ENCODE assay signal across 1 cellular context in the genomic region with DNA sequence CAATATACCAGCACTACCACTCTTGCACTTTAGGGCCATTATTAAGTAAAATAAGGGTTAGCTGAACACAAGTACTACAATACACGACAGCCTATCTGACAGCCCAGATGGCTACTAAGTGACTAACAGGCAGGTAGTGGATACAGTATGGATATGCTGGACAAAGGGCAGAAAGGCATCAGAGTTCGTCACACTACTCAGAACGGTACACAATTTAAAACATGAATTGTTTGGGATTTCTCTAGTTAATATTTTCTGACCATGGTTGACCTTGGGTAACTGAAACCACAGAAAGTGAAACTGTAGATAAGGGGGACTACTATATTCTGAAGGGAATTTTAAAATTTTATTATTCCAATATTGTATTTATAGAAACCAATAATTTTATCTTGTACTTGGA.
A peak's percentile ranks its signal among the peaks of the same experiment; 100 is the strongest.
TF ChIP-seq lines count a peak whose summit lies in the region.

No MANE protein-coding gene starts in this region.

TF ChIP-seq in HepG2, 621 proteins besides CTCF, POLR2A, EP300 and RAD21 (continued from another document):
- TF ChIP-seq, protein P1, sequence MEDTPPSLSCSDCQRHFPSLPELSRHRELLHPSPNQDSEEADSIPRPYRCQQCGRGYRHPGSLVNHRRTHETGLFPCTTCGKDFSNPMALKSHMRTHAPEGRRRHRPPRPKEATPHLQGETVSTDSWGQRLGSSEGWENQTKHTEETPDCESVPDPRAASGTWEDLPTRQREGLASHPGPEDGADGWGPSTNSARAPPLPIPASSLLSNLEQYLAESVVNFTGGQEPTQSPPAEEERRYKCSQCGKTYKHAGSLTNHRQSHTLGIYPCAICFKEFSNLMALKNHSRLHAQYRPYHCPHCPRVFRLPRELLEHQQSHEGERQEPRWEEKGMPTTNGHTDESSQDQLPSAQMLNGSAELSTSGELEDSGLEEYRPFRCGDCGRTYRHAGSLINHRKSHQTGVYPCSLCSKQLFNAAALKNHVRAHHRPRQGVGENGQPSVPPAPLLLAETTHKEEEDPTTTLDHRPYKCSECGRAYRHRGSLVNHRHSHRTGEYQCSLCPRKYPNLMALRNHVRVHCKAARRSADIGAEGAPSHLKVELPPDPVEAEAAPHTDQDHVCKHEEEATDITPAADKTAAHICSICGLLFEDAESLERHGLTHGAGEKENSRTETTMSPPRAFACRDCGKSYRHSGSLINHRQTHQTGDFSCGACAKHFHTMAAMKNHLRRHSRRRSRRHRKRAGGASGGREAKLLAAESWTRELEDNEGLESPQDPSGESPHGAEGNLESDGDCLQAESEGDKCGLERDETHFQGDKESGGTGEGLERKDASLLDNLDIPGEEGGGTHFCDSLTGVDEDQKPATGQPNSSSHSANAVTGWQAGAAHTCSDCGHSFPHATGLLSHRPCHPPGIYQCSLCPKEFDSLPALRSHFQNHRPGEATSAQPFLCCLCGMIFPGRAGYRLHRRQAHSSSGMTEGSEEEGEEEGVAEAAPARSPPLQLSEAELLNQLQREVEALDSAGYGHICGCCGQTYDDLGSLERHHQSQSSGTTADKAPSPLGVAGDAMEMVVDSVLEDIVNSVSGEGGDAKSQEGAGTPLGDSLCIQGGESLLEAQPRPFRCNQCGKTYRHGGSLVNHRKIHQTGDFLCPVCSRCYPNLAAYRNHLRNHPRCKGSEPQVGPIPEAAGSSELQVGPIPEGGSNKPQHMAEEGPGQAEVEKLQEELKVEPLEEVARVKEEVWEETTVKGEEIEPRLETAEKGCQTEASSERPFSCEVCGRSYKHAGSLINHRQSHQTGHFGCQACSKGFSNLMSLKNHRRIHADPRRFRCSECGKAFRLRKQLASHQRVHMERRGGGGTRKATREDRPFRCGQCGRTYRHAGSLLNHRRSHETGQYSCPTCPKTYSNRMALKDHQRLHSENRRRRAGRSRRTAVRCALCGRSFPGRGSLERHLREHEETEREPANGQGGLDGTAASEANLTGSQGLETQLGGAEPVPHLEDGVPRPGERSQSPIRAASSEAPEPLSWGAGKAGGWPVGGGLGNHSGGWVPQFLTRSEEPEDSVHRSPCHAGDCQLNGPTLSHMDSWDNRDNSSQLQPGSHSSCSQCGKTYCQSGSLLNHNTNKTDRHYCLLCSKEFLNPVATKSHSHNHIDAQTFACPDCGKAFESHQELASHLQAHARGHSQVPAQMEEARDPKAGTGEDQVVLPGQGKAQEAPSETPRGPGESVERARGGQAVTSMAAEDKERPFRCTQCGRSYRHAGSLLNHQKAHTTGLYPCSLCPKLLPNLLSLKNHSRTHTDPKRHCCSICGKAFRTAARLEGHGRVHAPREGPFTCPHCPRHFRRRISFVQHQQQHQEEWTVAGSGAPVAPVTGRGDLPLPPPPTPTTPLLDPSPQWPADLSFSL (CRISPR knock-in tag; IDR thresholded peaks at IDR 0.05), result peak; percentile 41; the same call in 1 of the 2 replicates
- TF ChIP-seq MIXL1 (CRISPR knock-in tag; IDR thresholded peaks at IDR 0.05) (0 out of 2 replicates have a peak, but pooled peaks have one; percentile 39), FOSL2 (CRISPR knock-in tag; IDR thresholded peaks at IDR 0.05) (peak; percentile 29; the same call in 1 of the 2 replicates), ZKSCAN1 (IDR thresholded peaks at IDR 0.05; ENCODE audit: low read length) (no peak), PPARG (CRISPR knock-in tag; conservative IDR thresholded peaks at IDR 0.05) (peak; percentile 54; the same call in 1 of the 2 replicates), GATAD2A (CRISPR knock-in tag; IDR thresholded peaks at IDR 0.05) (peak; percentile 52), KAT8 (CRISPR knock-in tag; IDR thresholded peaks at IDR 0.05) (0 out of 2 replicates have a peak, but pooled peaks have one; percentile 33), FOXA3 (CRISPR knock-in tag; IDR thresholded peaks at IDR 0.05) (0 out of 2 replicates have a peak, but pooled peaks have one; percentile 6), CREB1 (IDR thresholded peaks at IDR 0.05) (peak; percentile 48), CREB1 (CRISPR knock-in tag; IDR thresholded peaks at IDR 0.05) (peak; percentile 35; the same call in 1 of the 2 replicates), IRF2 (CRISPR knock-in tag; IDR thresholded peaks at IDR 0.05) (0 out of 2 replicates have a peak, but pooled peaks have one; percentile 23), ZNF331 (CRISPR knock-in tag; IDR thresholded peaks at IDR 0.05) (0 out of 2 replicates have a peak, but pooled peaks have one; percentile 22), JARID2 (CRISPR knock-in tag; IDR thresholded peaks at IDR 0.05; ENCODE audit: insufficient replicate concordance) (no peak), ZNF232 (CRISPR knock-in tag; IDR thresholded peaks at IDR 0.05; ENCODE audit: borderline replicate concordance) (no peak), HNF4A (CRISPR knock-in tag; IDR thresholded peaks at IDR 0.05) (0 out of 2 replicates have a peak, but pooled peaks have one; percentile 25), ZNF792 (CRISPR knock-in tag; IDR thresholded peaks at IDR 0.05) (0 out of 2 replicates have a peak, but pooled peaks have one; percentile 30), SOX6 (IDR thresholded peaks at IDR 0.05) (no peak), SOX6 (CRISPR knock-in tag; IDR thresholded peaks at IDR 0.05) (peak; percentile 42; the same call in 1 of the 2 replicates), CAMTA2 (CRISPR knock-in tag; IDR thresholded peaks at IDR 0.05; ENCODE audit: borderline replicate concordance) (no peak), KMT2B (CRISPR knock-in tag; IDR thresholded peaks at IDR 0.05) (0 out of 2 replicates have a peak, but pooled peaks have one; percentile 16), SOX5 (CRISPR knock-in tag; IDR thresholded peaks at IDR 0.05; ENCODE audit: borderline replicate concordance) (peak; percentile 58; the same call in 1 of the 2 replicates), SOX13 (IDR thresholded peaks at IDR 0.05) (no peak), SOX13 (CRISPR knock-in tag; conservative IDR thresholded peaks at IDR 0.05 in 1 of 2, IDR thresholded peaks at IDR 0.05 in 1 of 2) (peak in 1 of 2 experiments; percentile 75; a peak in 2 of 4 replicates), HDAC2 (CRISPR knock-in tag; IDR thresholded peaks at IDR 0.05) (0 out of 2 replicates have a peak, but pooled peaks have one; percentile 17), FOXP1 (IDR thresholded peaks at IDR 0.05) (no peak), FOXP1 (CRISPR knock-in tag; IDR thresholded peaks at IDR 0.05) (peak; percentile 40; the same call in 1 of the 2 replicates)
- TF ChIP-seq, protein P2, sequence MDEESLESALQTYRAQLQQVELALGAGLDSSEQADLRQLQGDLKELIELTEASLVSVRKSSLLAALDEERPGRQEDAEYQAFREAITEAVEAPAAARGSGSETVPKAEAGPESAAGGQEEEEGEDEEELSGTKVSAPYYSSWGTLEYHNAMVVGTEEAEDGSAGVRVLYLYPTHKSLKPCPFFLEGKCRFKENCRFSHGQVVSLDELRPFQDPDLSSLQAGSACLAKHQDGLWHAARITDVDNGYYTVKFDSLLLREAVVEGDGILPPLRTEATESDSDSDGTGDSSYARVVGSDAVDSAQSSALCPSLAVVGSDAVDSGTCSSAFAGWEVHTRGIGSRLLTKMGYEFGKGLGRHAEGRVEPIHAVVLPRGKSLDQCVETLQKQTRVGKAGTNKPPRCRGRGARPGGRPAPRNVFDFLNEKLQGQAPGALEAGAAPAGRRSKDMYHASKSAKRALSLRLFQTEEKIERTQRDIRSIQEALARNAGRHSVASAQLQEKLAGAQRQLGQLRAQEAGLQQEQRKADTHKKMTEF (CRISPR knock-in tag; IDR thresholded peaks at IDR 0.05), result 0 out of 2 replicates have a peak, but pooled peaks have one; percentile 19
- TF ChIP-seq, protein P3, sequence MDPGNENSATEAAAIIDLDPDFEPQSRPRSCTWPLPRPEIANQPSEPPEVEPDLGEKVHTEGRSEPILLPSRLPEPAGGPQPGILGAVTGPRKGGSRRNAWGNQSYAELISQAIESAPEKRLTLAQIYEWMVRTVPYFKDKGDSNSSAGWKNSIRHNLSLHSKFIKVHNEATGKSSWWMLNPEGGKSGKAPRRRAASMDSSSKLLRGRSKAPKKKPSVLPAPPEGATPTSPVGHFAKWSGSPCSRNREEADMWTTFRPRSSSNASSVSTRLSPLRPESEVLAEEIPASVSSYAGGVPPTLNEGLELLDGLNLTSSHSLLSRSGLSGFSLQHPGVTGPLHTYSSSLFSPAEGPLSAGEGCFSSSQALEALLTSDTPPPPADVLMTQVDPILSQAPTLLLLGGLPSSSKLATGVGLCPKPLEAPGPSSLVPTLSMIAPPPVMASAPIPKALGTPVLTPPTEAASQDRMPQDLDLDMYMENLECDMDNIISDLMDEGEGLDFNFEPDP (CRISPR knock-in tag; conservative IDR thresholded peaks at IDR 0.05), result no peak
- TF ChIP-seq, protein P4, sequence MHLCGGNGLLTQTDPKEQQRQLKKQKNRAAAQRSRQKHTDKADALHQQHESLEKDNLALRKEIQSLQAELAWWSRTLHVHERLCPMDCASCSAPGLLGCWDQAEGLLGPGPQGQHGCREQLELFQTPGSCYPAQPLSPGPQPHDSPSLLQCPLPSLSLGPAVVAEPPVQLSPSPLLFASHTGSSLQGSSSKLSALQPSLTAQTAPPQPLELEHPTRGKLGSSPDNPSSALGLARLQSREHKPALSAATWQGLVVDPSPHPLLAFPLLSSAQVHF (CRISPR knock-in tag; IDR thresholded peaks at IDR 0.05), result no peak
- TF ChIP-seq, protein P5, sequence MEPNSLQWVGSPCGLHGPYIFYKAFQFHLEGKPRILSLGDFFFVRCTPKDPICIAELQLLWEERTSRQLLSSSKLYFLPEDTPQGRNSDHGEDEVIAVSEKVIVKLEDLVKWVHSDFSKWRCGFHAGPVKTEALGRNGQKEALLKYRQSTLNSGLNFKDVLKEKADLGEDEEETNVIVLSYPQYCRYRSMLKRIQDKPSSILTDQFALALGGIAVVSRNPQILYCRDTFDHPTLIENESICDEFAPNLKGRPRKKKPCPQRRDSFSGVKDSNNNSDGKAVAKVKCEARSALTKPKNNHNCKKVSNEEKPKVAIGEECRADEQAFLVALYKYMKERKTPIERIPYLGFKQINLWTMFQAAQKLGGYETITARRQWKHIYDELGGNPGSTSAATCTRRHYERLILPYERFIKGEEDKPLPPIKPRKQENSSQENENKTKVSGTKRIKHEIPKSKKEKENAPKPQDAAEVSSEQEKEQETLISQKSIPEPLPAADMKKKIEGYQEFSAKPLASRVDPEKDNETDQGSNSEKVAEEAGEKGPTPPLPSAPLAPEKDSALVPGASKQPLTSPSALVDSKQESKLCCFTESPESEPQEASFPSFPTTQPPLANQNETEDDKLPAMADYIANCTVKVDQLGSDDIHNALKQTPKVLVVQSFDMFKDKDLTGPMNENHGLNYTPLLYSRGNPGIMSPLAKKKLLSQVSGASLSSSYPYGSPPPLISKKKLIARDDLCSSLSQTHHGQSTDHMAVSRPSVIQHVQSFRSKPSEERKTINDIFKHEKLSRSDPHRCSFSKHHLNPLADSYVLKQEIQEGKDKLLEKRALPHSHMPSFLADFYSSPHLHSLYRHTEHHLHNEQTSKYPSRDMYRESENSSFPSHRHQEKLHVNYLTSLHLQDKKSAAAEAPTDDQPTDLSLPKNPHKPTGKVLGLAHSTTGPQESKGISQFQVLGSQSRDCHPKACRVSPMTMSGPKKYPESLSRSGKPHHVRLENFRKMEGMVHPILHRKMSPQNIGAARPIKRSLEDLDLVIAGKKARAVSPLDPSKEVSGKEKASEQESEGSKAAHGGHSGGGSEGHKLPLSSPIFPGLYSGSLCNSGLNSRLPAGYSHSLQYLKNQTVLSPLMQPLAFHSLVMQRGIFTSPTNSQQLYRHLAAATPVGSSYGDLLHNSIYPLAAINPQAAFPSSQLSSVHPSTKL (CRISPR knock-in tag; IDR thresholded peaks at IDR 0.05), result peak; percentile 40; the same call in 1 of the 2 replicates
- TF ChIP-seq, protein P6, sequence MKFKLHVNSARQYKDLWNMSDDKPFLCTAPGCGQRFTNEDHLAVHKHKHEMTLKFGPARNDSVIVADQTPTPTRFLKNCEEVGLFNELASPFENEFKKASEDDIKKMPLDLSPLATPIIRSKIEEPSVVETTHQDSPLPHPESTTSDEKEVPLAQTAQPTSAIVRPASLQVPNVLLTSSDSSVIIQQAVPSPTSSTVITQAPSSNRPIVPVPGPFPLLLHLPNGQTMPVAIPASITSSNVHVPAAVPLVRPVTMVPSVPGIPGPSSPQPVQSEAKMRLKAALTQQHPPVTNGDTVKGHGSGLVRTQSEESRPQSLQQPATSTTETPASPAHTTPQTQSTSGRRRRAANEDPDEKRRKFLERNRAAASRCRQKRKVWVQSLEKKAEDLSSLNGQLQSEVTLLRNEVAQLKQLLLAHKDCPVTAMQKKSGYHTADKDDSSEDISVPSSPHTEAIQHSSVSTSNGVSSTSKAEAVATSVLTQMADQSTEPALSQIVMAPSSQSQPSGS (CRISPR knock-in tag; IDR thresholded peaks at IDR 0.05), result no peak
- TF ChIP-seq, protein P7, sequence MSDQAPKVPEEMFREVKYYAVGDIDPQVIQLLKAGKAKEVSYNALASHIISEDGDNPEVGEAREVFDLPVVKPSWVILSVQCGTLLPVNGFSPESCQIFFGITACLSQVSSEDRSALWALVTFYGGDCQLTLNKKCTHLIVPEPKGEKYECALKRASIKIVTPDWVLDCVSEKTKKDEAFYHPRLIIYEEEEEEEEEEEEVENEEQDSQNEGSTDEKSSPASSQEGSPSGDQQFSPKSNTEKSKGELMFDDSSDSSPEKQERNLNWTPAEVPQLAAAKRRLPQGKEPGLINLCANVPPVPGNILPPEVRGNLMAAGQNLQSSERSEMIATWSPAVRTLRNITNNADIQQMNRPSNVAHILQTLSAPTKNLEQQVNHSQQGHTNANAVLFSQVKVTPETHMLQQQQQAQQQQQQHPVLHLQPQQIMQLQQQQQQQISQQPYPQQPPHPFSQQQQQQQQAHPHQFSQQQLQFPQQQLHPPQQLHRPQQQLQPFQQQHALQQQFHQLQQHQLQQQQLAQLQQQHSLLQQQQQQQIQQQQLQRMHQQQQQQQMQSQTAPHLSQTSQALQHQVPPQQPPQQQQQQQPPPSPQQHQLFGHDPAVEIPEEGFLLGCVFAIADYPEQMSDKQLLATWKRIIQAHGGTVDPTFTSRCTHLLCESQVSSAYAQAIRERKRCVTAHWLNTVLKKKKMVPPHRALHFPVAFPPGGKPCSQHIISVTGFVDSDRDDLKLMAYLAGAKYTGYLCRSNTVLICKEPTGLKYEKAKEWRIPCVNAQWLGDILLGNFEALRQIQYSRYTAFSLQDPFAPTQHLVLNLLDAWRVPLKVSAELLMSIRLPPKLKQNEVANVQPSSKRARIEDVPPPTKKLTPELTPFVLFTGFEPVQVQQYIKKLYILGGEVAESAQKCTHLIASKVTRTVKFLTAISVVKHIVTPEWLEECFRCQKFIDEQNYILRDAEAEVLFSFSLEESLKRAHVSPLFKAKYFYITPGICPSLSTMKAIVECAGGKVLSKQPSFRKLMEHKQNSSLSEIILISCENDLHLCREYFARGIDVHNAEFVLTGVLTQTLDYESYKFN (CRISPR knock-in tag; conservative IDR thresholded peaks at IDR 0.05), result peak; percentile 46
- TF ChIP-seq, protein P8, sequence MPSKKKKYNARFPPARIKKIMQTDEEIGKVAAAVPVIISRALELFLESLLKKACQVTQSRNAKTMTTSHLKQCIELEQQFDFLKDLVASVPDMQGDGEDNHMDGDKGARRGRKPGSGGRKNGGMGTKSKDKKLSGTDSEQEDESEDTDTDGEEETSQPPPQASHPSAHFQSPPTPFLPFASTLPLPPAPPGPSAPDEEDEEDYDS (CRISPR knock-in tag; IDR thresholded peaks at IDR 0.05), result peak; percentile 26; the same call in 1 of the 2 replicates
